ENCODE assay signal across 11 cellular contexts in genomic region chr20:35342154-35342769, GRCh38. TPM values are rescaled to one million over a fixed set of nuclear protein-coding genes. Genes with fewer than 3 reads are reported as not detected.
A peak's percentile ranks its signal among the peaks of the same experiment; 100 is the strongest.
DNase-seq lines count a peak whose midpoint lies in the region; ATAC-seq and TF ChIP-seq lines count a peak whose summit lies in the region.
"Had no signal": no experiment of that assay in that cellular context is flagged by ENCODE, and none has a peak within 500 bp of the region (broad histone marks: within the 10 kb centered on the region; RNA-seq: fewer than 3 reads in every experiment).

No MANE protein-coding gene starts in this region.

- H3K27ac ChIP-seq in AG04450 (ENCODE audit: low read depth, low read length) (no peak overlapping the region), GM23338 (ENCODE audit: low read depth) (peak overlapping the region; percentile 67), WERI-Rb-1 (no peak overlapping the region), iPS DF 6.9 (ENCODE audit: low read length) (no peak overlapping the region)
- H3K27ac ChIP-seq: tibial artery had no signal

- no peak for DNase-seq in AG04450 (ENCODE audit: low read depth, low spot score)
- DNase-seq in GM23338 (ENCODE audit: low spot score) = peak; percentile 58
- no peak for DNase-seq in WERI-Rb-1
- DNase-seq in iPS DF 6.9 (ENCODE audit: low read depth, low spot score) = peak; percentile 18
- no peak for DNase-seq in natural killer cell
- no peak for DNase-seq in DMS79 treated with DMSO at 0.1 percent for 48 hours (lab: John Stamatoyannopoulos, UW)
- DNase-seq: activated naive CD4-positive, alpha-beta T cell treated with anti-CD3 and anti-CD28 coated beads for 36 hours; tibial artery had no signal

- no peaks in the 10 kb centered on the region for H3K9me3 ChIP-seq in AG04450 (ENCODE audit: control insufficient read depth, insufficient read depth, low read length)
- H3K9me3 ChIP-seq in WERI-Rb-1 (ENCODE audit: severe bottlenecking) = no peaks in the 10 kb centered on the region
- no peaks in the 10 kb centered on the region for H3K9me3 ChIP-seq in iPS DF 6.9 (ENCODE audit: control insufficient read depth, insufficient read depth, low read length)
- H3K9me3 ChIP-seq: tibial artery had no signal

- H3K79me2 ChIP-seq in GM23338 (replicated peaks; ENCODE audit: insufficient read depth) = no peaks in the 10 kb centered on the region

- no peak overlapping the region for H2AFZ ChIP-seq in GM23338

- CTCF ChIA-PET in AG04450 (lab: Charles Lee) = interaction anchor here (4.3 kb wide), 1 partner anchor 38 kb away, joined by 22 read pairs; no protein-coding TSS in a partner anchor

- peak; percentile 93 for ATAC-seq in GM23338
- no peak for ATAC-seq in natural killer cell
- ATAC-seq in GM19455 (IDR thresholded peaks at IDR 0.05; ENCODE audit: unreplicated experiment) = no peak
- ATAC-seq in GM18502 (IDR thresholded peaks at IDR 0.05; ENCODE audit: poor library complexity, unreplicated experiment) = no peak

- POLR2A ChIA-PET in AG04450 (lab: Yijun Ruan, JAX) = no interaction called here

- H3K4me1 Mint-ChIP-seq in GM23338 (peaks cover 6% of the 10 kb centered on the region; the same call in 1 of the 3 replicates), natural killer cell (no peaks in the 10 kb centered on the region)

- H3K36me3 Mint-ChIP-seq in GM23338 (ENCODE audit: low read depth) (peaks cover 30% of the 10 kb centered on the region), natural killer cell (no peaks in the 10 kb centered on the region)

- intact Hi-C loops in natural killer cell (cut with micrococcal nuclease) = no loop called here

- WGBS in iPS DF 6.9 (ENCODE audit: insufficient coverage, insufficient read length) = no CpG with 5 or more reads among the region's 6 CpGs

- no peak overlapping the region for H3K4me2 ChIP-seq in GM23338

- no peaks in the 10 kb centered on the region for H3K9me3 Mint-ChIP-seq in GM23338
- H3K9me3 Mint-ChIP-seq in natural killer cell = no peaks in the 10 kb centered on the region
- H3K9me3 Mint-ChIP-seq: activated naive CD4-positive, alpha-beta T cell treated with anti-CD3 and anti-CD28 coated beads for 36 hours had no signal

- H3F3A ChIP-seq in GM23338 (replicated peaks; ENCODE audit: low read depth) = no peaks in the 10 kb centered on the region; the same call in 1 of the 2 replicates

- H3K36me3 ChIP-seq in GM23338 (ENCODE audit: insufficient read depth) (peaks cover 17% of the 10 kb centered on the region), WERI-Rb-1 (peaks cover 27% of the 10 kb centered on the region), iPS DF 6.9 (ENCODE audit: control insufficient read depth, insufficient read depth, low read length) (peaks cover 3% of the 10 kb centered on the region; the same call in 1 of the 2 replicates)

- H3K9me2 ChIP-seq in GM23338 (ENCODE audit: insufficient read depth) = no peaks in the 10 kb centered on the region

- no peak overlapping the region for H3K4me3 Mint-ChIP-seq in GM23338
- no peak overlapping the region for H3K4me3 Mint-ChIP-seq in natural killer cell
- H3K4me3 Mint-ChIP-seq: activated naive CD4-positive, alpha-beta T cell treated with anti-CD3 and anti-CD28 coated beads for 36 hours had no signal

- peaks cover 6% of the 10 kb centered on the region; the same call in 1 of the 2 replicates for H4K20me1 ChIP-seq in GM23338 (replicated peaks; ENCODE audit: insufficient read depth)

- H3K4me3 ChIP-seq in AG04450 (ENCODE audit: low read depth, low read length) = no peak overlapping the region
- no peak overlapping the region for H3K4me3 ChIP-seq in GM23338
- H3K4me3 ChIP-seq in WERI-Rb-1 (ENCODE audit: low read depth, low read length) = no peak overlapping the region
- no peak overlapping the region for H3K4me3 ChIP-seq in iPS DF 6.9 (ENCODE audit: low read length)
- H3K4me3 ChIP-seq: lung, tibial artery had no signal

- H3K27ac Mint-ChIP-seq in GM23338 = peak overlapping the region; percentile 38
- H3K27ac Mint-ChIP-seq in natural killer cell = no peak overlapping the region
- H3K27ac Mint-ChIP-seq: activated naive CD4-positive, alpha-beta T cell treated with anti-CD3 and anti-CD28 coated beads for 36 hours had no signal

- no peaks in the 10 kb centered on the region for H3K27me3 ChIP-seq in AG04450 (ENCODE audit: control insufficient read depth, insufficient read depth, low read length)
- H3K27me3 ChIP-seq in GM23338 (ENCODE audit: insufficient read depth) = no peaks in the 10 kb centered on the region
- no peaks in the 10 kb centered on the region for H3K27me3 ChIP-seq in WERI-Rb-1 (ENCODE audit: insufficient read depth, low read depth, severe bottlenecking)
- no peaks in the 10 kb centered on the region for H3K27me3 ChIP-seq in iPS DF 6.9 (ENCODE audit: control insufficient read depth, insufficient read depth, low read length)
- H3K27me3 ChIP-seq: tibial artery had no signal

- H3K27me3 Mint-ChIP-seq in GM23338 (ENCODE audit: insufficient read depth, low read depth, poor library complexity) = no peaks in the 10 kb centered on the region
- no peaks in the 10 kb centered on the region for H3K27me3 Mint-ChIP-seq in natural killer cell (ENCODE audit: low read depth in 2 of 2)

- TF ChIP-seq CTCF in AG04450 (IDR thresholded peaks at IDR 0.05; ENCODE audit: low read depth, low read length) (peak; percentile 38), GM23338 (conservative IDR thresholded peaks at IDR 0.05; ENCODE audit: low read depth in 2 of 2) (peak; percentile 43 to 67), WERI-Rb-1 (IDR thresholded peaks at IDR 0.05; ENCODE audit: low read depth, low read length) (peak; percentile 46), natural killer cell (IDR thresholded peaks at IDR 0.05) (no peak)

- H3K4me1 ChIP-seq in GM23338 (ENCODE audit: insufficient read depth) (no peaks in the 10 kb centered on the region), iPS DF 6.9 (ENCODE audit: control insufficient read depth, insufficient read depth, low read length) (no peaks in the 10 kb centered on the region)
- H3K4me1 ChIP-seq: tibial artery had no signal

TF ChIP-seq in GM23338, 12 proteins besides CTCF, POLR2A, EP300 and RAD21 (continues in another document):
- TF ChIP-seq EZH2 (IDR thresholded peaks at IDR 0.05; ENCODE audit: low read depth, unreplicated experiment) = no peak

RNA-seq across cellular contexts. Expression of gene FAM83C, which starts 50.0 kb away (rescaled TPM):
- not detected in 2 replicates for polyA plus RNA-seq in AG04450 (2011; rRNA removed)
- polyA minus RNA-seq in AG04450 (2011; rRNA and poly(A)+ RNA removed) = not detected in 2 replicates
- 0.10 TPM in 1 of 2 replicates, not detected in the other for total RNA-seq in GM23338 (2014; rRNA removed; shearing (Covaris generic))
- not detected in 2 replicates for polyA plus RNA-seq in GM23338 (2016; fragmentation: Nextera tagmentation; extraction: Ambion mirVana)
- total RNA-seq in natural killer cell = not detected
- total RNA-seq: activated naive CD4-positive, alpha-beta T cell treated with anti-CD3 and anti-CD28 coated beads for 36 hours; lung had no signal
- polyA plus RNA-seq: lung had no signal

RNA-seq across cellular contexts. Expression of gene EIF6, which starts 57.7 kb away (rescaled TPM):
- 133 and 157 TPM in 2 replicates for polyA plus RNA-seq in AG04450 (2011; rRNA removed)
- polyA minus RNA-seq in AG04450 (2011; rRNA and poly(A)+ RNA removed) = 111 and 146 TPM in 2 replicates
- 149 and 152 TPM in 2 replicates for total RNA-seq in GM23338 (2014; rRNA removed; shearing (Covaris generic))
- 215 and 220 TPM in 2 replicates for polyA plus RNA-seq in GM23338 (2016; fragmentation: Nextera tagmentation; extraction: Ambion mirVana)
- total RNA-seq in natural killer cell = 10 to 100 TPM; 73.9 to 81.4 (median 79.0) TPM

Comparison
In these comparisons a context has a peak if more than half of its experiments do, and no peak if none do; other contexts are left out.
1. DNase-seq: peak in GM23338 (single experiment) and iPS DF 6.9 (single experiment); none in AG04450 (single experiment), WERI-Rb-1 (single experiment), natural killer cell (single experiment) and DMS79 treated with DMSO at 0.1 percent for 48 hours (single experiment).